ENCODE assay signal across 8 cellular contexts in genomic region chr1:223776075-223776814, GRCh38.
DNase-seq lines count a peak whose midpoint lies in the region; ATAC-seq, FAIRE-seq and TF ChIP-seq lines count a peak whose summit lies in the region.

No MANE protein-coding gene starts in this region.

- no peaks in the 10 kb centered on the region for H3K9me3 Mint-ChIP-seq in activated CD8-positive, alpha-beta memory T cell treated with anti-CD3 and anti-CD28 coated beads, Interleukin-2, amount 10 ng/mL, durations not matched to agents 7 days and 5 days (ENCODE audit: low read depth)

- H3K27ac Mint-ChIP-seq in activated CD8-positive, alpha-beta memory T cell treated with anti-CD3 and anti-CD28 coated beads, Interleukin-2, amount 10 ng/mL, durations not matched to agents 7 days and 5 days, result peak overlapping the region; percentile 57

- H3K4me1 ChIP-seq in small intestine (ENCODE audit: control insufficient read depth in 2 of 2, insufficient read depth in 1 of 2, low read depth in 1 of 2, low read length in 1 of 2), result peaks cover 0 to 3% of the 10 kb centered on the region in 2 donors

- H3K36me3 Mint-ChIP-seq in activated CD8-positive, alpha-beta memory T cell treated with anti-CD3 and anti-CD28 coated beads, Interleukin-2, amount 10 ng/mL, durations not matched to agents 7 days and 5 days, result peaks cover 55% of the 10 kb centered on the region

- H3K9me3 ChIP-seq in small intestine (ENCODE audit: control insufficient read depth, low read depth), result no peaks in the 10 kb centered on the region

- no peak for TF ChIP-seq CTCF in fibroblast of the aortic adventitia (IDR thresholded peaks at IDR 0.05; ENCODE audit: insufficient read depth, low read length)

- CTCF ChIA-PET in activated CD8-positive, alpha-beta memory T cell treated with anti-CD3 and anti-CD28 coated beads, Interleukin-2, amount 10 ng/mL, durations not matched to agents 7 days and 5 days (lab: Charles Lee), result interaction anchor here (0.6 to 2.7 kb wide), 4 partner anchors 27 to 1664 kb away, joined by 3 to 11 read pairs (median 6); no protein-coding TSS in a partner anchor

- peak overlapping the region in 1 of 2 donors; percentile 38 for H3K27ac ChIP-seq in small intestine (ENCODE audit: low read depth in 1 of 2, low read length in 1 of 2)

- H3K27me3 ChIP-seq in small intestine (ENCODE audit: control insufficient read depth in 2 of 2, insufficient read depth in 2 of 2, low read length in 2 of 2), result no peaks in the 10 kb centered on the region

- FAIRE-seq in small intestine (lab: Jason Lieb, UNC), result no peak

- peak; percentile 45 for DNase-seq in activated naive CD4-positive, alpha-beta T cell treated with Interleukin-2 at 50 U/mL for 16 hours
- no peak for DNase-seq in activated naive CD4-positive, alpha-beta T cell (lab: John Stamatoyannopoulos, UW)
- peak; percentile 77 for DNase-seq in activated CD8-positive, alpha-beta memory T cell treated with anti-CD3 and anti-CD28 coated beads, Interleukin-2, amount 10 ng/mL, durations not matched to agents 7 days and 5 days
- DNase-seq in fibroblast of the aortic adventitia (ENCODE audit: low read depth), result peak; percentile 64
- peak; percentile 66 for DNase-seq in stimulated activated CD4-positive, alpha-beta T cell treated with anti-CD3 and anti-CD28 coated beads, Interleukin-1b, Interleukin-23, amount 100 ng/mL, for 48 hours
- no peak for DNase-seq in small intestine

- peaks cover 25 to 29% of the 10 kb centered on the region in 2 donors for H3K36me3 ChIP-seq in small intestine (ENCODE audit: control insufficient read depth in 2 of 2, insufficient read depth in 2 of 2, low read length in 2 of 2)

- H3K4me3 Mint-ChIP-seq in activated CD8-positive, alpha-beta memory T cell treated with anti-CD3 and anti-CD28 coated beads, Interleukin-2, amount 10 ng/mL, durations not matched to agents 7 days and 5 days, result no peak overlapping the region

- H3K4me3 ChIP-seq in fibroblast of the aortic adventitia (ENCODE audit: low read depth, low read length) (no peak overlapping the region), small intestine (ENCODE audit: low read depth in 1 of 2, low read length in 2 of 2) (no peak overlapping the region)

- H3K4me1 Mint-ChIP-seq in activated CD8-positive, alpha-beta memory T cell treated with anti-CD3 and anti-CD28 coated beads, Interleukin-2, amount 10 ng/mL, durations not matched to agents 7 days and 5 days, result peaks cover 43% of the 10 kb centered on the region

- 53 to 74% (median 65%) methylated on average over 9 of the region's 9 CpGs for WGBS in small intestine, 3 donors

- peak; percentile 90 for ATAC-seq in activated CD8-positive, alpha-beta memory T cell treated with anti-CD3 and anti-CD28 coated beads, Interleukin-2, amount 10 ng/mL, durations not matched to agents 7 days and 5 days
- ATAC-seq in HG02870 (IDR thresholded peaks at IDR 0.05; ENCODE audit: unreplicated experiment), result no peak
- no peak for ATAC-seq in HG03521 (IDR thresholded peaks at IDR 0.05; ENCODE audit: unreplicated experiment)

- H3K27me3 Mint-ChIP-seq in activated CD8-positive, alpha-beta memory T cell treated with anti-CD3 and anti-CD28 coated beads, Interleukin-2, amount 10 ng/mL, durations not matched to agents 7 days and 5 days, result no peaks in the 10 kb centered on the region

Comparison
In these comparisons a context has a peak if more than half of its experiments do, and no peak if none do; other contexts are left out.
1. DNase-seq: peak in activated naive CD4-positive, alpha-beta T cell treated with Interleukin-2 at 50 U/mL for 16 hours (single experiment), activated CD8-positive, alpha-beta memory T cell treated with anti-CD3 and anti-CD28 coated beads, Interleukin-2, amount 10 ng/mL, durations not matched to agents 7 days and 5 days (single experiment), fibroblast of the aortic adventitia (single experiment) and stimulated activated CD4-positive, alpha-beta T cell treated with anti-CD3 and anti-CD28 coated beads, Interleukin-1b, Interleukin-23, amount 100 ng/mL, for 48 hours (single experiment); none in activated naive CD4-positive, alpha-beta T cell (0 of 4) and small intestine (single experiment).